In the genomic region with DNA sequence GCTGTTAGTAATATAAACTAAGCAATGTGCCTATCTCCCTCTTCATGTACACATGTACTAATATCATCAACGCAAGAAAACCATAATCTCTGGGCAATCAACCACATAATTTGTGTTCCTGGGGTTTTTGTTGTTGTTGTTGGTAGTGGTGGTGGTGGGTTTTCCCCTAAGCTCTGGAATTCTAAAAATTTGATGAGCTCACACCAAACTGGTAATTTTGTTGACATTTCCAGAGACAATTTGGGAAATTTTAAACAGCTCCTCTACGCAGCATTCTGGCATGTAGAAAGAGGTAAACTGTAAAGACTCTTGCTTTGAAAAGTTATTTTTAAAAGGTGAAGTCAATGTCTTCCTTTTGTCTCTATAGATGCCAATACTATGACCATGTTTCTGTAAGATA, we compare ENCODE assay signal across 1 cellular context.
TF ChIP-seq lines count a peak whose summit lies in the region.

No MANE protein-coding gene starts in this region.

TF ChIP-seq in GM23338, 12 proteins besides CTCF, POLR2A, EP300 and RAD21 (continued from another document):
- TF ChIP-seq REST (IDR thresholded peaks at IDR 0.05; ENCODE audit: unreplicated experiment) (no peak), ZNF462 (CRISPR knock-in tag; IDR thresholded peaks at IDR 0.05) (no peak), NANOG (IDR thresholded peaks at IDR 0.05; ENCODE audit: borderline replicate concordance) (no peak), CREB1 (CRISPR knock-in tag; IDR thresholded peaks at IDR 0.05; ENCODE audit: low read depth) (no peak)
